ENCODE assay signal across 11 cellular contexts in the genomic region with DNA sequence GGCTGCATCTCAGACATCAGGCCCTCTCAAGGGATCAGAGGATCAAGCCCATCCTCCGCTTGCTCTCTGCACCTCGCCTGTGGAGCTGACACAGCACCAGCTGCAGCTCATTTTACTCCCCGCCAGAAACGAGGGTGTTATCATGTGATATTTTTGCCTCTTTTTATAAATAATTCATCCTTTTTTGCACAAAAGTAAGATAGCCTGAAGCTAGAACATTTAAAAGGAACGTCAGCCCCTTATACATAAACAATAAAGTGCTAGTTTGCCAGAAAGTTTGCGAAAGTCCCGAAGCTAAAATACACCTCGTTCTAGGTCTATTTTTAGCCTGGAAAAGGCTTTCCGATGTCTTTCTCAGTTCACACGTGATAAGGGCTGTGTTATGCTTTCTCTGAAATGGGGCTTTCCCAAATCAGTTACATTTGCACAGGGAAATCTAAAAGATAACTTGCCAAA. TPM values are rescaled to one million over a fixed set of nuclear protein-coding genes. Genes with fewer than 3 reads are reported as not detected.
DNase-seq lines count a peak whose midpoint lies in the region; ATAC-seq, FAIRE-seq and TF ChIP-seq lines count a peak whose summit lies in the region.
"Had no signal": no experiment of that assay in that cellular context is flagged by ENCODE, and none has a peak within 500 bp of the region (broad histone marks: within the 10 kb centered on the region; RNA-seq: fewer than 3 reads in every experiment).

No MANE protein-coding gene starts in this region.

- peak overlapping the region in 3 of 4 donors; percentile 20 to 84 (median 37) for H3K27ac ChIP-seq in tibial nerve

- H3K27me3 ChIP-seq in tibial nerve = no peaks in the 10 kb centered on the region

- H3K4me1 Mint-ChIP-seq in endothelial cell (ENCODE audit: unreplicated experiment) = peaks cover 44% of the 10 kb centered on the region

- peaks cover 0 to 37% (median 14%) of the 10 kb centered on the region in 4 donors for H3K4me1 ChIP-seq in tibial nerve

- DNase-seq in NCI-H2171 treated with DMSO at 0.1 percent for 48 hours (lab: John Stamatoyannopoulos, UW) (peak; percentile 17), NCI-H2171 (lab: John Stamatoyannopoulos, UW) (no peak), dermis blood vessel endothelial cell (peak; percentile 50), left lobe of liver (ENCODE audit: low spot score) (no peak), tibial nerve (ENCODE audit: low spot score in 2 of 2) (peak in 1 of 2 donors; percentile 41), endothelial cell (ENCODE audit: low spot score) (no peak), islet precursor cell (no peak), GM12892 (ENCODE audit: insufficient read length) (no peak)
- DNase-seq: activated T-cell treated with anti-CD3 and anti-CD28 coated beads, Interleukin-2, amount 50 U/mL, for 4 hours; NCI-H187 treated with DMSO at 0.1 percent for 48 hours; T-helper 1 cell had no signal

- ATAC-seq in left lobe of liver = peak; percentile 59
- ATAC-seq: activated T-cell treated with anti-CD3 and anti-CD28 coated beads, Interleukin-2, amount 50 U/mL, for 4 hours had no signal

- H3K9me3 Mint-ChIP-seq in endothelial cell (ENCODE audit: unreplicated experiment) = no peaks in the 10 kb centered on the region
- H3K9me3 Mint-ChIP-seq: activated T-cell treated with anti-CD3 and anti-CD28 coated beads, Interleukin-2, amount 50 U/mL, for 4 hours had no signal

- TF ChIP-seq EP300 in tibial nerve (IDR thresholded peaks at IDR 0.05) = peak; percentile 92 to 99

- TF ChIP-seq CTCF in tibial nerve (IDR thresholded peaks at IDR 0.05) (no peak), endothelial cell (IDR thresholded peaks at IDR 0.05; ENCODE audit: unreplicated experiment) (no peak)

- no peak for FAIRE-seq in GM12892 (lab: Jason Lieb, UNC)

- H3K9me3 ChIP-seq in tibial nerve = no peaks in the 10 kb centered on the region

- no peak overlapping the region for H3K27ac Mint-ChIP-seq in endothelial cell (ENCODE audit: unreplicated experiment)

- no peaks in the 10 kb centered on the region for H3K36me3 ChIP-seq in tibial nerve

- no peak overlapping the region for H3K4me3 Mint-ChIP-seq in endothelial cell (ENCODE audit: unreplicated experiment)
- H3K4me3 Mint-ChIP-seq: activated T-cell treated with anti-CD3 and anti-CD28 coated beads, Interleukin-2, amount 50 U/mL, for 4 hours had no signal

- H3K4me3 ChIP-seq in tibial nerve = no peak overlapping the region

- TF ChIP-seq POLR2A in tibial nerve (IDR thresholded peaks at IDR 0.05) (no peak), GM12892 (IDR thresholded peaks at IDR 0.05; ENCODE audit: low read depth, low read length) (no peak)

- peaks cover 3% of the 10 kb centered on the region for H3K36me3 Mint-ChIP-seq in endothelial cell (ENCODE audit: low read depth, unreplicated experiment)

- peaks cover 3% of the 10 kb centered on the region for H3K27me3 Mint-ChIP-seq in endothelial cell (ENCODE audit: unreplicated experiment)

- WGBS in tibial nerve, 2 donors = 21 to 22% methylated on average over 10 of the region's 10 CpGs

RNA-seq across cellular contexts. Expression of gene FAM174B, which starts 9.6 kb away (rescaled TPM):
- total RNA-seq in dermis blood vessel endothelial cell (31.1 and 37.7 TPM in 2 replicates), left lobe of liver (4.3 TPM), tibial nerve (10 to 100 TPM in 2 of 4 donors, 1 to 10 TPM in 2; 6.6 to 16.5 (median 9.7) TPM), endothelial cell (ENCODE audit: unreplicated experiment) (163 TPM)
- polyA plus RNA-seq in GM12892 (2012; ENCODE audit: missing spikeins) = 3.8 TPM

Comparison
In these comparisons a context has a peak if more than half of its experiments do, and no peak if none do; other contexts are left out.
1. DNase-seq: peak in NCI-H2171 treated with DMSO at 0.1 percent for 48 hours (single experiment) and dermis blood vessel endothelial cell (single experiment); none in NCI-H2171 (single experiment), left lobe of liver (single experiment), endothelial cell (single experiment), islet precursor cell (single experiment) and GM12892 (single experiment).